ENCODE assay signal across 8 cellular contexts in the genomic region with DNA sequence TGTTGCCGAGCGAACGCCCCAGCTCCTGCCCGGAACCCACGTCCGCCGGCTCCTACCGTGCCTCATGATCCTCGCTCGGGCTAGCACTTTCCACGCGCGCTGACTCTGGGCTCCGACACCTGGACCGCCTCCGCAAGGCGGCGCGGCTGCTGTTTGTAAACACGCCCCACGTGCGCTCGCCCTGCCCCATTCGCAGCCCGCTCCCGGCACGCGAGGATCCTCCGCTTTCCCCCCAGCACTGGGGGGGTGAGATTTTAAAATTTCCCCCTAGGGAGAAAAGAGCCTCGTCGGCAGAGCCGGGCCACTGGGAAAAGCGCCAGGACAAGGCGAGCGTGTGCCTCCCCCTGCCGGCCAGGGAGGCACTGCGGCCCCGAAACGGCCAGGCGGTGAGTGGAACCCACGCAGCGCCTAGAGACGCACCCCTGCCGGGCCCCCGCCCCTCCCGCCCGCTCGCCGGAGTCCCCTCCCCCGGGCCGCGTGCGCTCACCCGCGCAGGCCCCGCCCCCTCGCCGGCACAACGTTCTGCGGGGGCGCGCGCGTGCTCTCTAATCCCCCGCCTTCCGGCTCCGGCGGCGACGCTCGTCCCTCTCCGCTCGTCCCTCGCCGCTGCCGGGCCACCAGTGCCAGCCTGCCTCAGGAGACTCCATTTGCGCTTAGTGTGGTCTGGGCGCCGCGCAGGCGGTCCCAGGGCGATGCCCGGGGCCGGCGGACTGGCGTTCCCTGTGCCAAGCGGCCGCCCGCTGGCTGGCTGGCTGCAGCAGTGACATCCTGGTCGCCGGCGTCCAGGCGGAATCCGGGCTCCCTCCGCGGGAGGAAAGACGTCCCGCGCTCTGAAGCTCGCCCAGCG. TPM values are rescaled to one million over a fixed set of nuclear protein-coding genes. Genes with fewer than 3 reads are reported as not detected.
DNase-seq lines count a peak whose midpoint lies in the region; ATAC-seq and TF ChIP-seq lines count a peak whose summit lies in the region.

A gene (plus strand): TSS at position 548 of the 847 bp plus-strand sequence. CDS start 1,442 bp downstream, outside the sequence.

- intact Hi-C loops in stomach (cut with DNase I; ENCODE audit: low total_unique reads) = no loop called here

- H3K4me2 ChIP-seq in GM23338 (peak within 1 kb of the TSS; percentile 86), neural cell (ENCODE audit: low read length) (peak within 1 kb of the TSS; percentile 64)

- H3K27ac ChIP-seq in GM23338 (ENCODE audit: low read depth) (no peak within 1 kb of the TSS), neural cell (ENCODE audit: low read length) (peak within 1 kb of the TSS; percentile 62), stomach (peak within 1 kb of the TSS; percentile 83 to 99 (median 92))

- peaks cover 14% of the 10 kb centered on the region for H3K36me3 Mint-ChIP-seq in GM23338 (ENCODE audit: low read depth)

- H3K9me3 ChIP-seq in neural cell (ENCODE audit: low read length) (no peaks in the 10 kb centered on the region), stomach (no peaks in the 10 kb centered on the region)

- H3K4me3 ChIP-seq in GM23338 = peak within 1 kb of the TSS; percentile 64
- peak within 1 kb of the TSS; percentile 88 for H3K4me3 ChIP-seq in fibroblast of the aortic adventitia (ENCODE audit: low read depth, low read length)
- H3K4me3 ChIP-seq in neural cell (ENCODE audit: low read length) = peak within 1 kb of the TSS; percentile 93
- peak within 1 kb of the TSS; percentile 67 to 87 (median 74) for H3K4me3 ChIP-seq in stomach

- peaks cover 29% of the 10 kb centered on the region for H3K27me3 Mint-ChIP-seq in GM23338 (ENCODE audit: insufficient read depth, low read depth, poor library complexity)

- peak; percentile 88 for ATAC-seq in GM23338

- H3K79me2 ChIP-seq in GM23338 (replicated peaks; ENCODE audit: insufficient read depth) (no peaks in the 10 kb centered on the region), neural cell (replicated peaks; ENCODE audit: insufficient read depth, low read length) (no peaks in the 10 kb centered on the region)

- WGBS in stomach, 5 donors = 0 to 1% (median 1%) methylated on average over 17 to 101 of the region's 101 CpGs

- H3K9me2 ChIP-seq in GM23338 (ENCODE audit: insufficient read depth) (no peaks in the 10 kb centered on the region), neural cell (ENCODE audit: insufficient read depth, low read length) (no peaks in the 10 kb centered on the region)

- peak within 1 kb of the TSS; percentile 23; the same call in 1 of the 2 replicates for H3K27ac Mint-ChIP-seq in GM23338

- H3K4me1 Mint-ChIP-seq in GM23338 = peaks cover 18% of the 10 kb centered on the region

- peak; percentile 47 for TF ChIP-seq RAD21 in neural cell (conservative IDR thresholded peaks at IDR 0.05)

- peaks cover 40% of the 10 kb centered on the region for H3K27me3 ChIP-seq in GM23338 (ENCODE audit: insufficient read depth)
- H3K27me3 ChIP-seq in neural cell (ENCODE audit: insufficient read depth, low read depth, low read length) = peaks cover 30% of the 10 kb centered on the region
- H3K27me3 ChIP-seq in stomach = no peaks in the 10 kb centered on the region

- TF ChIP-seq EP300 in neural cell (conservative IDR thresholded peaks at IDR 0.05; ENCODE audit: poor library complexity, severe bottlenecking) (no peak), stomach (IDR thresholded peaks at IDR 0.05) (no peak)

- TF ChIP-seq CTCF in GM23338 (conservative IDR thresholded peaks at IDR 0.05; ENCODE audit: low read depth in 2 of 2) (peak; percentile 61 to 70), fibroblast of the aortic adventitia (IDR thresholded peaks at IDR 0.05; ENCODE audit: insufficient read depth, low read length) (peak; percentile 74), neural cell (IDR thresholded peaks at IDR 0.05; ENCODE audit: poor library complexity, severe bottlenecking) (peak; percentile 83), stomach (IDR thresholded peaks at IDR 0.05) (peak in 5 of 7 experiments; percentile 63 to 92 (median 80))

- peak within 1 kb of the TSS; percentile 99 for H2AFZ ChIP-seq in GM23338
- peak within 1 kb of the TSS; percentile 67 for H2AFZ ChIP-seq in neural cell (ENCODE audit: low read depth, low read length)

- peak within 1 kb of the TSS; percentile 87 for H3K4me3 Mint-ChIP-seq in GM23338

- peak within 1 kb of the TSS; percentile 86 for H3K9ac ChIP-seq in neural cell (ENCODE audit: low read length)

- DNase-seq in ELF-1 (ENCODE audit: low read depth, low spot score) (peak; percentile 85), GM23338 (ENCODE audit: low spot score) (peak; percentile 93), Kasumi-1 (lab: John Stamatoyannopoulos, UW) (peak; percentile 73 to 86), RKO (ENCODE audit: low spot score) (peak; percentile 90), fibroblast of the aortic adventitia (ENCODE audit: low read depth) (peak; percentile 76), stomach (peak; percentile 91)
- DNase-seq in activated T-helper 9 cell treated with anti-CD3 and anti-CD28 coated beads, Interleukin-2, amount 50 U/mL, for 16 hours (ENCODE audit: low read depth) = peak; percentile 88

- no peaks in the 10 kb centered on the region for H3F3A ChIP-seq in GM23338 (replicated peaks; ENCODE audit: low read depth)
- no peaks in the 10 kb centered on the region for H3F3A ChIP-seq in neural cell (ENCODE audit: insufficient read depth, low read length, poor library complexity, severe bottlenecking)

- peak in 1 of 4 donors; percentile 66 for TF ChIP-seq POLR2A in stomach (IDR thresholded peaks at IDR 0.05)

- peaks cover 10% of the 10 kb centered on the region for H3K9me3 Mint-ChIP-seq in GM23338

- H3K4me1 ChIP-seq in GM23338 (ENCODE audit: insufficient read depth) = peaks cover 15% of the 10 kb centered on the region; the same call in 1 of the 2 replicates
- peaks cover 13 to 25% (median 21%) of the 10 kb centered on the region in 4 donors for H3K4me1 ChIP-seq in stomach

- H4K20me1 ChIP-seq in GM23338 (replicated peaks; ENCODE audit: insufficient read depth) = no peaks in the 10 kb centered on the region; the same call in 1 of the 2 replicates
- H4K20me1 ChIP-seq in neural cell (ENCODE audit: insufficient read depth) = no peaks in the 10 kb centered on the region

- H3K36me3 ChIP-seq in GM23338 (ENCODE audit: insufficient read depth) (no peaks in the 10 kb centered on the region), neural cell (ENCODE audit: insufficient read depth, low read length) (no peaks in the 10 kb centered on the region), stomach (no peaks in the 10 kb centered on the region)

TF ChIP-seq in GM23338, 12 proteins besides CTCF, POLR2A, EP300 and RAD21 (continues in another document):
- peak; percentile 92 for TF ChIP-seq POLR2AphosphoS5 (IDR thresholded peaks at IDR 0.05; ENCODE audit: low read depth)

TF ChIP-seq in neural cell, 6 proteins besides CTCF, POLR2A, EP300 and RAD21:
- TF ChIP-seq EZH2 (IDR thresholded peaks at IDR 0.05; ENCODE audit: borderline replicate concordance, insufficient read depth, low read length, poor library complexity, severe bottlenecking) (no peak), TAF1 (IDR thresholded peaks at IDR 0.05; ENCODE audit: low read depth) (peak; percentile 85), SMC3 (conservative IDR thresholded peaks at IDR 0.05; ENCODE audit: poor library complexity) (peak; percentile 61), POLR2AphosphoS5 (IDR thresholded peaks at IDR 0.05) (peak; percentile 82), MXI1 (conservative IDR thresholded peaks at IDR 0.05; ENCODE audit: poor library complexity, severe bottlenecking) (peak; percentile 94)
- TF ChIP-seq, protein P1, sequence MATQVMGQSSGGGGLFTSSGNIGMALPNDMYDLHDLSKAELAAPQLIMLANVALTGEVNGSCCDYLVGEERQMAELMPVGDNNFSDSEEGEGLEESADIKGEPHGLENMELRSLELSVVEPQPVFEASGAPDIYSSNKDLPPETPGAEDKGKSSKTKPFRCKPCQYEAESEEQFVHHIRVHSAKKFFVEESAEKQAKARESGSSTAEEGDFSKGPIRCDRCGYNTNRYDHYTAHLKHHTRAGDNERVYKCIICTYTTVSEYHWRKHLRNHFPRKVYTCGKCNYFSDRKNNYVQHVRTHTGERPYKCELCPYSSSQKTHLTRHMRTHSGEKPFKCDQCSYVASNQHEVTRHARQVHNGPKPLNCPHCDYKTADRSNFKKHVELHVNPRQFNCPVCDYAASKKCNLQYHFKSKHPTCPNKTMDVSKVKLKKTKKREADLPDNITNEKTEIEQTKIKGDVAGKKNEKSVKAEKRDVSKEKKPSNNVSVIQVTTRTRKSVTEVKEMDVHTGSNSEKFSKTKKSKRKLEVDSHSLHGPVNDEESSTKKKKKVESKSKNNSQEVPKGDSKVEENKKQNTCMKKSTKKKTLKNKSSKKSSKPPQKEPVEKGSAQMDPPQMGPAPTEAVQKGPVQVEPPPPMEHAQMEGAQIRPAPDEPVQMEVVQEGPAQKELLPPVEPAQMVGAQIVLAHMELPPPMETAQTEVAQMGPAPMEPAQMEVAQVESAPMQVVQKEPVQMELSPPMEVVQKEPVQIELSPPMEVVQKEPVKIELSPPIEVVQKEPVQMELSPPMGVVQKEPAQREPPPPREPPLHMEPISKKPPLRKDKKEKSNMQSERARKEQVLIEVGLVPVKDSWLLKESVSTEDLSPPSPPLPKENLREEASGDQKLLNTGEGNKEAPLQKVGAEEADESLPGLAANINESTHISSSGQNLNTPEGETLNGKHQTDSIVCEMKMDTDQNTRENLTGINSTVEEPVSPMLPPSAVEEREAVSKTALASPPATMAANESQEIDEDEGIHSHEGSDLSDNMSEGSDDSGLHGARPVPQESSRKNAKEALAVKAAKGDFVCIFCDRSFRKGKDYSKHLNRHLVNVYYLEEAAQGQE (IDR thresholded peaks at IDR 0.05; ENCODE audit: borderline replicate concordance) = no peak

RNA-seq across cellular contexts. Expression of the gene that starts here (rescaled TPM):
- 6.7 and 8.7 TPM in 2 replicates for total RNA-seq in GM23338 (2014; rRNA removed; shearing (Covaris generic))
- polyA plus RNA-seq in GM23338 (2016; fragmentation: Nextera tagmentation; extraction: Ambion mirVana) = 1.8 and 2.1 TPM in 2 replicates
- 7.0 and 10.1 TPM in 2 replicates for total RNA-seq in fibroblast of the aortic adventitia (ENCODE audit: low replicate concordance)
- 4.7 and 5.9 TPM in 2 replicates for polyA plus RNA-seq in neural cell
- 14.1 and 19.7 TPM in 2 replicates for polyA minus RNA-seq in neural cell
- 10 to 100 TPM in 2 of 5 donors, 1 to 10 TPM in 2, not detected in 1; 2.3 to 11.9 (median 9.5) TPM for total RNA-seq in stomach
- polyA plus RNA-seq in stomach = 1 to 10 TPM; 2.7 to 3.0 (median 2.9) TPM
